28 cellular contexts compared by ENCODE assay signal in the genomic region with DNA sequence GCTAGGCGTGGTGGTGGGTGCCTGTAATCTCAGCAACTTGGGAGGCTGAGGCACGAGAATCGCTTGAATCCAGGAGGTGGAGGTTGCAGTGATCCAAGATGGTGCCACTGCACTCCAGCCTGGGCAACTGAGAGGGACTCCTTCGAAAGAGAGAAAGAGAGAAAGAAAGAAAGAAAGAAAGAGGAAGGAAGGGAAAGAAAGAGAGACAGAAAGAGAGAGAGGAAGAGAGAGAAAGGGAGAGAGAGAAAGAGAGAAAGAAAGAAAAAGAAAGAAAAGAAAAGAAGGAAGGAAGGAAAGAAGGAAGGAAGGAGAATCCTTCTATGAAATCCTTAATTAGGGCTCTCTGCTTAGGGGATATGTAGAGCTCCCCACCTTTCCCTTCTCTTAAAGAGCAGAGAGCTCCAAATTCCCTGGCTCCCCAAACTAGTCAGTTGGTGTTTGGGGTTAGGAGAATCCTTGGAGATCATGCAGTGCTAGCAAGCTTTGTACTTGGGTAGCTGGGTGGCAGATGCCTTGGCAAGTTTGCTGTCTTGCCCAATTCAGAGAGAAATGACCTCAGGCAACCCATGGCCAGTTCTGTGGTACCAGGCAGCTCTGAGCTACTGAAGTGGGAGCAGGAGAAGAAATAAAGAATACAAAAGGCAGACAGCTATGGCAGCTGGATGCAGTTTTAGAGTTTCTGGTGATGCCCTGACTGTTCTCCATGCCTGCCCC. TPM values are rescaled to one million over a fixed set of nuclear protein-coding genes. Genes with fewer than 3 reads are reported as not detected.
A peak's percentile ranks its signal among the peaks of the same experiment; 100 is the strongest.
DNase-seq lines count a peak whose midpoint lies in the region; ATAC-seq, FAIRE-seq and TF ChIP-seq lines count a peak whose summit lies in the region.
"Had no signal": no experiment of that assay in that cellular context is flagged by ENCODE, and none has a peak within 500 bp of the region (broad histone marks: within the 10 kb centered on the region; RNA-seq: fewer than 3 reads in every experiment).

No MANE protein-coding gene starts in this region.

- TF ChIP-seq RAD21 in K562 (CRISPR knock-in tag; conservative IDR thresholded peaks at IDR 0.05 in 1 of 2, IDR thresholded peaks at IDR 0.05 in 1 of 2): no peak

- peaks cover 75% of the 10 kb centered on the region for H3K27me3 Mint-ChIP-seq in activated naive CD4-positive, alpha-beta T cell treated with anti-CD3 and anti-CD28 coated beads, Interleukin-2, amount 50 U/mL, for 24 hours
- H3K27me3 Mint-ChIP-seq in neural progenitor cell (ENCODE audit: insufficient read depth, low read depth): peaks cover 96% of the 10 kb centered on the region

- H4K20me1 ChIP-seq in K562 (replicated peaks; ENCODE audit: control insufficient read depth, insufficient read depth, low read length): peaks cover 3% of the 10 kb centered on the region; the same call in 1 of the 2 replicates
- peaks cover 57% of the 10 kb centered on the region for H4K20me1 ChIP-seq in neural progenitor cell (ENCODE audit: low read depth)

- no peak for TF ChIP-seq POLR2A in K562 (conservative IDR thresholded peaks at IDR 0.05)

- H3K9me1 ChIP-seq in K562 (ENCODE audit: control insufficient read depth, insufficient read depth, low read length): no peaks in the 10 kb centered on the region

- H3K36me3 ChIP-seq in K562 (ENCODE audit: control insufficient read depth, insufficient read depth, low read length) (no peaks in the 10 kb centered on the region), neural progenitor cell (no peaks in the 10 kb centered on the region)
- H3K36me3 ChIP-seq: BE2C, MG63 had no signal

- H2AFZ ChIP-seq in K562 (ENCODE audit: low read depth, low read length): no peak overlapping the region
- H2AFZ ChIP-seq in neural progenitor cell (replicated peaks): no peak overlapping the region

- H3K27ac ChIP-seq in K562 (ENCODE audit: extremely low read depth, low read depth, low read length): no peak overlapping the region
- H3K27ac ChIP-seq in neural progenitor cell: no peak overlapping the region
- H3K27ac ChIP-seq: RWPE1 had no signal

- TF ChIP-seq CTCF in K562 (IDR thresholded peaks at IDR 0.05 in 2 of 3, conservative IDR thresholded peaks at IDR 0.05 in 1 of 3; ENCODE audit: insufficient read depth in 2 of 3, low read depth in 1 of 3, low read length in 3 of 3) (no peak), neural progenitor cell (IDR thresholded peaks at IDR 0.05) (no peak)

- BruUV-seq in K562 (replicated peaks; lab: Mats Ljungman, UMichigan): no TSS peak

- H3K27me3 ChIP-seq in K562 (ENCODE audit: control insufficient read depth in 2 of 2, insufficient read depth in 2 of 2, low read length in 2 of 2) (peaks cover 49 to 78% of the 10 kb centered on the region in 2 experiments), neural progenitor cell (peaks cover 100% of the 10 kb centered on the region)
- H3K27me3 ChIP-seq: MG63 had no signal

- ATAC-seq in K562 (no peak), HG02840 (IDR thresholded peaks at IDR 0.05; ENCODE audit: low FRiP score, unreplicated experiment) (no peak)
- ATAC-seq: HCT116, Panc1 had no signal

- H3K27ac Mint-ChIP-seq in activated naive CD4-positive, alpha-beta T cell treated with anti-CD3 and anti-CD28 coated beads, Interleukin-2, amount 50 U/mL, for 24 hours: peak overlapping the region; percentile 44
- H3K27ac Mint-ChIP-seq in neural progenitor cell: no peak overlapping the region
- H3K27ac Mint-ChIP-seq: CD14-positive monocyte; CD8-positive, alpha-beta memory T cell had no signal

- no peaks in the 10 kb centered on the region for H3K9me3 Mint-ChIP-seq in activated naive CD4-positive, alpha-beta T cell treated with anti-CD3 and anti-CD28 coated beads, Interleukin-2, amount 50 U/mL, for 24 hours
- peaks cover 4% of the 10 kb centered on the region for H3K9me3 Mint-ChIP-seq in neural progenitor cell

- no peaks in the 10 kb centered on the region for H3F3A ChIP-seq in neural progenitor cell (ENCODE audit: low read depth)

- peaks cover 24% of the 10 kb centered on the region for H3K4me1 Mint-ChIP-seq in activated naive CD4-positive, alpha-beta T cell treated with anti-CD3 and anti-CD28 coated beads, Interleukin-2, amount 50 U/mL, for 24 hours
- H3K4me1 Mint-ChIP-seq in neural progenitor cell: no peaks in the 10 kb centered on the region

- intact Hi-C loops in K562 (cut with micrococcal nuclease): no loop called here

- POLR2A ChIA-PET in K562 (lab: Yijun Ruan, JAX): interaction anchor here (0.7 to 2.0 kb wide), 6 partner anchors 21 to 320 kb away, joined by 3 to 4 read pairs (median 4); no protein-coding TSS in a partner anchor

- TF ChIP-seq EP300 in K562 (IDR thresholded peaks at IDR 0.05; ENCODE audit: low read length): no peak

- FAIRE-seq in K562 (lab: Jason Lieb, UNC): no peak
- FAIRE-seq: GM12892 had no signal

- H3K9me3 ChIP-seq in K562 (replicated peaks; ENCODE audit: control insufficient read depth, insufficient read depth, low read depth, low read length) (no peaks in the 10 kb centered on the region), neural progenitor cell (ENCODE audit: low read depth) (no peaks in the 10 kb centered on the region)
- H3K9me3 ChIP-seq: BE2C, MG63 had no signal

- H3K4me3 ChIP-seq in K562: no peak overlapping the region
- no peak overlapping the region for H3K4me3 ChIP-seq in neural progenitor cell
- H3K4me3 ChIP-seq: MG63 had no signal

- CTCF ChIA-PET in K562 (lab: Yijun Ruan, JAX; ENCODE audit: low intra/inter-chr PET ratio): no interaction called here

- H3K4me3 Mint-ChIP-seq in activated naive CD4-positive, alpha-beta T cell treated with anti-CD3 and anti-CD28 coated beads, Interleukin-2, amount 50 U/mL, for 24 hours: no peak overlapping the region
- H3K4me3 Mint-ChIP-seq in neural progenitor cell: peak overlapping the region; percentile 7
- H3K4me3 Mint-ChIP-seq: CD8-positive, alpha-beta memory T cell had no signal

- DNase-seq in activated naive CD4-positive, alpha-beta T cell treated with anti-CD3 and anti-CD28 coated beads, Interleukin-2, amount 50 U/mL, for 16 hours: no peak
- DNase-seq in K562 (ENCODE audit: extremely low read depth in 1 of 4, low spot score in 3 of 4) (no peak), neural progenitor cell (ENCODE audit: low spot score) (no peak), SKM-1 treated with dmso at 0.1 percent for 144 hours (lab: John Stamatoyannopoulos, UW; ENCODE audit: unreplicated experiment) (no peak), occipital lobe (lab: John Stamatoyannopoulos, UW) (no peak)
- no peak for DNase-seq in activated CD4-positive, alpha-beta T cell treated with anti-CD3 and anti-CD28 coated beads for 1 hour
- DNase-seq: 8988T; ACHN; BE2C; CD8-positive, alpha-beta memory T cell; DND-41; KG1; MG63; NCI-H1105 treated with DMSO at 0.1 percent for 48 hours; NCI-H146; NCI-H2029; NCI-H2227 treated with DMSO at 0.1 percent for 48 hours; NCI-H526 treated with DMSO at 0.1 percent for 48 hours; SHP77 treated with DMSO at 0.1 percent for 48 hours had no signal

- H3K4me2 ChIP-seq in K562 (ENCODE audit: insufficient read depth, low read length) (no peak overlapping the region), neural progenitor cell (no peak overlapping the region)

- peaks cover 0 to 14% of the 10 kb centered on the region in 2 experiments; a peak in 3 of 5 replicates for H3K4me1 ChIP-seq in K562 (replicated peaks in 1 of 2; ENCODE audit: control insufficient read depth in 2 of 2, insufficient read depth in 2 of 2, low read length in 2 of 2)
- H3K4me1 ChIP-seq in neural progenitor cell: no peaks in the 10 kb centered on the region
- H3K4me1 ChIP-seq: BE2C had no signal

- H3K9ac ChIP-seq in K562 (ENCODE audit: insufficient read depth in 1 of 2, low read depth in 2 of 2, low read length in 2 of 2): no peak overlapping the region
- no peak overlapping the region for H3K9ac ChIP-seq in neural progenitor cell

- no peaks in the 10 kb centered on the region for H3K79me2 ChIP-seq in K562 (ENCODE audit: control insufficient read depth, insufficient read depth, low read length)
- H3K79me2 ChIP-seq in neural progenitor cell (ENCODE audit: low read depth): no peaks in the 10 kb centered on the region

- in situ Hi-C loops in K562 (cut with MboI): no loop called here

- no peaks in the 10 kb centered on the region for H3K36me3 Mint-ChIP-seq in activated naive CD4-positive, alpha-beta T cell treated with anti-CD3 and anti-CD28 coated beads, Interleukin-2, amount 50 U/mL, for 24 hours
- no peaks in the 10 kb centered on the region for H3K36me3 Mint-ChIP-seq in neural progenitor cell
- H3K36me3 Mint-ChIP-seq: CD8-positive, alpha-beta memory T cell had no signal

- WGBS in K562 (ENCODE audit: insufficient coverage, low coverage, missing lambda C conversion rate): 4% methylated on average over 4 of the region's 4 CpGs

RNA-seq across cellular contexts. Expression of a gene that starts 8.9 kb away (rescaled TPM):
- not detected in 2 replicates for total RNA-seq in K562 (2011; cell fraction: chromatin; rRNA removed; ENCODE audit: low replicate concordance)
- not detected in 2 replicates for total RNA-seq in K562 (2011; cell fraction: nucleolus; rRNA removed)
- total RNA-seq in K562 (2011; cell fraction: nucleoplasm; rRNA removed): not detected in 2 replicates
- total RNA-seq in K562 (2014; rRNA removed) (not detected in 2 replicates), K562 (2014; rRNA removed; fragmentation: Illumina TruSeq; extraction: Trizol) (not detected in 2 replicates), K562 (2015; rRNA removed; fragmentation: Illumina TruSeq; extraction: Trizol) (not detected in 2 replicates), K562 (2021) (not detected in 2 replicates), neural progenitor cell (ENCODE audit: low replicate concordance) (not detected in 2 replicates), occipital lobe (0.16 TPM)
- polyA plus RNA-seq in K562 (2011; rRNA removed) (0.01 TPM in 1 of 2 replicates, not detected in the other), K562 (2014; fragmentation: Illumina TruSeq; extraction: Trizol) (not detected in 2 replicates), K562 (2014; fragmentation: Nextera tagmentation; extraction: Ambion mirVana) (not detected), K562 (2014; rRNA removed) (not detected in 2 replicates)
- polyA plus RNA-seq in K562 (2011; cell fraction: cytosol; rRNA removed): 0.03 TPM in 1 of 2 replicates, not detected in the other
- not detected in 2 replicates for polyA plus RNA-seq in K562 (2011; cell fraction: nucleus; rRNA removed)
- polyA plus RNA-seq in K562 (2012): not detected in 2 replicates
- not detected in 2 replicates for polyA minus RNA-seq in K562 (2011; rRNA and poly(A)+ RNA removed)
- polyA minus RNA-seq in K562 (2011; cell fraction: cytosol; rRNA and poly(A)+ RNA removed): not detected in 2 replicates
- polyA minus RNA-seq in K562 (2011; cell fraction: nucleus; rRNA and poly(A)+ RNA removed): not detected in 2 replicates
- total RNA-seq: CD8-positive, alpha-beta memory T cell had no signal
- polyA plus RNA-seq: CD14-positive monocyte; CD8-positive, alpha-beta memory T cell had no signal

RNA-seq across cellular contexts. Expression of a gene that starts 14.5 kb away (rescaled TPM):
- not detected in 2 replicates for total RNA-seq in K562 (2011; cell fraction: chromatin; rRNA removed; ENCODE audit: low replicate concordance)
- not detected in 2 replicates for total RNA-seq in K562 (2011; cell fraction: nucleolus; rRNA removed)
- not detected in 2 replicates for total RNA-seq in K562 (2011; cell fraction: nucleoplasm; rRNA removed)
- not detected in 2 replicates for total RNA-seq in K562 (2014; rRNA removed)
- not detected in 2 replicates for total RNA-seq in K562 (2014; rRNA removed; fragmentation: Illumina TruSeq; extraction: Trizol)
- total RNA-seq in K562 (2015; rRNA removed; fragmentation: Illumina TruSeq; extraction: Trizol): not detected in 2 replicates
- total RNA-seq in K562 (2021): not detected in 2 replicates
- polyA plus RNA-seq in K562 (2011; rRNA removed): not detected in 2 replicates
- not detected in 2 replicates for polyA plus RNA-seq in K562 (2011; cell fraction: cytosol; rRNA removed)
- polyA plus RNA-seq in K562 (2011; cell fraction: nucleus; rRNA removed): not detected in 2 replicates
- not detected in 2 replicates for polyA plus RNA-seq in K562 (2012)
- polyA plus RNA-seq in K562 (2014; fragmentation: Illumina TruSeq; extraction: Trizol): not detected in 2 replicates
- polyA plus RNA-seq in K562 (2014; fragmentation: Nextera tagmentation; extraction: Ambion mirVana): not detected
- not detected in 2 replicates for polyA plus RNA-seq in K562 (2014; rRNA removed)
- not detected in 2 replicates for polyA minus RNA-seq in K562 (2011; rRNA and poly(A)+ RNA removed)
- polyA minus RNA-seq in K562 (2011; cell fraction: cytosol; rRNA and poly(A)+ RNA removed): not detected in 2 replicates
- not detected in 2 replicates for polyA minus RNA-seq in K562 (2011; cell fraction: nucleus; rRNA and poly(A)+ RNA removed)
- total RNA-seq in neural progenitor cell (ENCODE audit: low replicate concordance): not detected in 2 replicates
- not detected for total RNA-seq in occipital lobe
- total RNA-seq: CD8-positive, alpha-beta memory T cell; H4; NCI-H460 had no signal
- polyA plus RNA-seq: CD14-positive monocyte; CD8-positive, alpha-beta memory T cell had no signal

RNA-seq across cellular contexts. Expression of a gene that starts 15.2 kb away (rescaled TPM):
- not detected in 2 replicates for total RNA-seq in K562 (2011; cell fraction: chromatin; rRNA removed; ENCODE audit: low replicate concordance)
- not detected in 2 replicates for total RNA-seq in K562 (2011; cell fraction: nucleolus; rRNA removed)
- not detected in 2 replicates for total RNA-seq in K562 (2011; cell fraction: nucleoplasm; rRNA removed)
- not detected in 2 replicates for total RNA-seq in K562 (2014; rRNA removed)
- not detected in 2 replicates for total RNA-seq in K562 (2014; rRNA removed; fragmentation: Illumina TruSeq; extraction: Trizol)
- total RNA-seq in K562 (2015; rRNA removed; fragmentation: Illumina TruSeq; extraction: Trizol): not detected in 2 replicates
- total RNA-seq in K562 (2021): not detected in 2 replicates
- polyA plus RNA-seq in K562 (2011; rRNA removed): not detected in 2 replicates
- not detected in 2 replicates for polyA plus RNA-seq in K562 (2011; cell fraction: cytosol; rRNA removed)
- not detected in 2 replicates for polyA plus RNA-seq in K562 (2011; cell fraction: nucleus; rRNA removed)
- polyA plus RNA-seq in K562 (2012): not detected in 2 replicates
- not detected in 2 replicates for polyA plus RNA-seq in K562 (2014; fragmentation: Illumina TruSeq; extraction: Trizol)
- not detected for polyA plus RNA-seq in K562 (2014; fragmentation: Nextera tagmentation; extraction: Ambion mirVana)
- not detected in 2 replicates for polyA plus RNA-seq in K562 (2014; rRNA removed)
- not detected in 2 replicates for polyA minus RNA-seq in K562 (2011; rRNA and poly(A)+ RNA removed)
- not detected in 2 replicates for polyA minus RNA-seq in K562 (2011; cell fraction: cytosol; rRNA and poly(A)+ RNA removed)
- not detected in 2 replicates for polyA minus RNA-seq in K562 (2011; cell fraction: nucleus; rRNA and poly(A)+ RNA removed)
- not detected in 2 replicates for total RNA-seq in neural progenitor cell (ENCODE audit: low replicate concordance)
- not detected for total RNA-seq in occipital lobe
- total RNA-seq: CD8-positive, alpha-beta memory T cell; H4; NCI-H460 had no signal
- polyA plus RNA-seq: CD14-positive monocyte; CD8-positive, alpha-beta memory T cell had no signal
